ENCODE assay signal across 16 cellular contexts in genomic region chr6:14861491-14861943, GRCh38.
A peak's percentile ranks its signal among the peaks of the same experiment; 100 is the strongest.
DNase-seq lines count a peak whose midpoint lies in the region; ATAC-seq and TF ChIP-seq lines count a peak whose summit lies in the region.
"Had no signal": no experiment of that assay in that cellular context is flagged by ENCODE, and none has a peak within 500 bp of the region (broad histone marks: within the 10 kb centered on the region; RNA-seq: fewer than 3 reads in every experiment).

No MANE protein-coding gene starts in this region.

- H3K4me3 ChIP-seq in right cardiac atrium (ENCODE audit: low read length) = no peak overlapping the region
- H3K4me3 ChIP-seq: suprapubic skin had no signal

- CTCF ChIA-PET in activated CD8-positive, alpha-beta T cell treated with anti-CD3 and anti-CD28 coated beads, Interleukin-2, amount 10 ng/mL, durations not matched to agents 7 days and 5 days (lab: Charles Lee) = interaction anchor here (0.6 kb wide), 2 partner anchors 20 to 231 kb away, joined by 3 to 6 read pairs; no protein-coding TSS in a partner anchor

- DNase-seq in ELF-1 (ENCODE audit: low read depth, low spot score) (peak; percentile 72), natural killer cell (no peak), kidney tubule cell (ENCODE audit: low spot score) (no peak), right cardiac atrium (no peak)
- peak; percentile 46 for DNase-seq in activated CD8-positive, alpha-beta T cell treated with anti-CD3 and anti-CD28 coated beads, Interleukin-2, amount 10 ng/mL, durations not matched to agents 7 days and 5 days
- DNase-seq: activated CD4-positive, alpha-beta T cell treated with anti-CD3 and anti-CD28 coated beads for 1 hour; NCI-H1930; NCI-H510A treated with DMSO at 0.1 percent for 48 hours; T-cell had no signal

- H3K27me3 Mint-ChIP-seq in activated CD8-positive, alpha-beta T cell treated with anti-CD3 and anti-CD28 coated beads, Interleukin-2, amount 10 ng/mL, durations not matched to agents 7 days and 5 days (ENCODE audit: low read depth) = no peaks in the 10 kb centered on the region
- H3K27me3 Mint-ChIP-seq in natural killer cell (ENCODE audit: low read depth in 2 of 2) = no peaks in the 10 kb centered on the region
- H3K27me3 Mint-ChIP-seq: T-cell had no signal

- POLR2A ChIA-PET in activated CD8-positive, alpha-beta T cell treated with anti-CD3 and anti-CD28 coated beads, Interleukin-2, amount 10 ng/mL, durations not matched to agents 7 days and 5 days (lab: Charles Lee) = no interaction called here

- H3K9me3 ChIP-seq in KOPT-K1 (ENCODE audit: insufficient read depth, low read length, poor library complexity, severe bottlenecking) (no peaks in the 10 kb centered on the region), right cardiac atrium (ENCODE audit: control insufficient read depth, low read length) (no peaks in the 10 kb centered on the region)
- H3K9me3 ChIP-seq: suprapubic skin had no signal

- H3K4me1 ChIP-seq in right cardiac atrium (ENCODE audit: control insufficient read depth, insufficient read depth, low read length) = no peaks in the 10 kb centered on the region
- H3K4me1 ChIP-seq: suprapubic skin had no signal

- H3K36me3 ChIP-seq in KOPT-K1 (ENCODE audit: insufficient read depth, low read length) = no peaks in the 10 kb centered on the region
- H3K36me3 ChIP-seq: suprapubic skin had no signal

- H3K4me1 Mint-ChIP-seq in activated CD8-positive, alpha-beta T cell treated with anti-CD3 and anti-CD28 coated beads, Interleukin-2, amount 10 ng/mL, durations not matched to agents 7 days and 5 days (ENCODE audit: low read depth) = peaks cover 47% of the 10 kb centered on the region
- peaks cover 70 to 88% of the 10 kb centered on the region in 2 donors for H3K4me1 Mint-ChIP-seq in natural killer cell

- H3K27me3 ChIP-seq in right cardiac atrium (ENCODE audit: control insufficient read depth, insufficient read depth) = no peaks in the 10 kb centered on the region
- H3K27me3 ChIP-seq: suprapubic skin had no signal

- intact Hi-C loops in natural killer cell (cut with micrococcal nuclease) = no loop called here
- intact Hi-C loops in right cardiac atrium (cut with DNase I) = no loop called here

- no peak for TF ChIP-seq CTCF in natural killer cell (IDR thresholded peaks at IDR 0.05)

- no peaks in the 10 kb centered on the region for H3K9me3 Mint-ChIP-seq in activated CD8-positive, alpha-beta T cell treated with anti-CD3 and anti-CD28 coated beads, Interleukin-2, amount 10 ng/mL, durations not matched to agents 7 days and 5 days (ENCODE audit: insufficient read depth)
- H3K9me3 Mint-ChIP-seq in natural killer cell = no peaks in the 10 kb centered on the region
- H3K9me3 Mint-ChIP-seq: dendritic cell treated with granulocyte-macrophage colony-stimulating factor and Interleukin-4, amounts not matched to agents 40 ng/mL and 50 ng/mL, for 4 days had no signal

- no peak overlapping the region for H3K4me3 Mint-ChIP-seq in activated CD8-positive, alpha-beta T cell treated with anti-CD3 and anti-CD28 coated beads, Interleukin-2, amount 10 ng/mL, durations not matched to agents 7 days and 5 days
- H3K4me3 Mint-ChIP-seq in natural killer cell = peak overlapping the region; percentile 49
- H3K4me3 Mint-ChIP-seq: activated T-helper 1 cell treated with anti-CD3 and anti-CD28 coated beads, Interleukin-12 subunit alpha, Interleukin-12 subunit beta, Interleukin-2, Interleukin-4 antibody, amounts not matched to agents 30 ng/mL and 10 ng/mL and 1 ng/mL, durations not matched to agents 14 hours and 24 hours and 36 hours; dendritic cell treated with granulocyte-macrophage colony-stimulating factor and Interleukin-4, amounts not matched to agents 40 ng/mL and 50 ng/mL, for 4 days; T-cell had no signal

- H3K27ac ChIP-seq in KOPT-K1 (ENCODE audit: low read depth, low read length, poor library complexity, severe bottlenecking) (peak overlapping the region; percentile 16), right cardiac atrium (ENCODE audit: low read length) (no peak overlapping the region)
- H3K27ac ChIP-seq: suprapubic skin had no signal

- H3K27ac Mint-ChIP-seq in activated CD8-positive, alpha-beta T cell treated with anti-CD3 and anti-CD28 coated beads, Interleukin-2, amount 10 ng/mL, durations not matched to agents 7 days and 5 days = no peak overlapping the region
- H3K27ac Mint-ChIP-seq in natural killer cell = peak overlapping the region; percentile 100
- H3K27ac Mint-ChIP-seq: activated T-helper 1 cell treated with anti-CD3 and anti-CD28 coated beads, Interleukin-12 subunit alpha, Interleukin-12 subunit beta, Interleukin-2, Interleukin-4 antibody, amounts not matched to agents 30 ng/mL and 10 ng/mL and 1 ng/mL, durations not matched to agents 14 hours and 24 hours and 36 hours; dendritic cell treated with granulocyte-macrophage colony-stimulating factor and Interleukin-4, amounts not matched to agents 40 ng/mL and 50 ng/mL, for 4 days; T-cell had no signal

- WGBS in right cardiac atrium = 83% methylated on average over 4 of the region's 4 CpGs

- no peaks in the 10 kb centered on the region for H3K36me3 Mint-ChIP-seq in activated CD8-positive, alpha-beta T cell treated with anti-CD3 and anti-CD28 coated beads, Interleukin-2, amount 10 ng/mL, durations not matched to agents 7 days and 5 days (ENCODE audit: low read depth)
- no peaks in the 10 kb centered on the region for H3K36me3 Mint-ChIP-seq in natural killer cell
- H3K36me3 Mint-ChIP-seq: T-cell had no signal

- peak; percentile 31 for ATAC-seq in activated CD8-positive, alpha-beta T cell treated with anti-CD3 and anti-CD28 coated beads, Interleukin-2, amount 10 ng/mL, durations not matched to agents 7 days and 5 days
- peak in 1 of 3 donors; percentile 11 for ATAC-seq in natural killer cell
- no peak for ATAC-seq in HG02642 (IDR thresholded peaks at IDR 0.05; ENCODE audit: poor library complexity, unreplicated experiment)
- ATAC-seq in GM18517 (IDR thresholded peaks at IDR 0.05; ENCODE audit: unreplicated experiment) = no peak
- no peak for ATAC-seq in right cardiac atrium
- ATAC-seq: esophagus mucosa, T-cell had no signal

Comparison
In these comparisons a context has a peak if more than half of its experiments do, and no peak if none do; other contexts are left out.
1. DNase-seq: peak in ELF-1 (single experiment) and activated CD8-positive, alpha-beta T cell treated with anti-CD3 and anti-CD28 coated beads, Interleukin-2, amount 10 ng/mL, durations not matched to agents 7 days and 5 days (single experiment); none in natural killer cell (single experiment), kidney tubule cell (single experiment) and right cardiac atrium (0 of 3).